In genomic region chr22:37629928-37630327, GRCh38 we compare ENCODE assay signal across 1 cellular context.
TF ChIP-seq lines count a peak whose summit lies in the region.

No MANE protein-coding gene starts in this region.

TF ChIP-seq in HepG2, 621 proteins besides CTCF, POLR2A, EP300 and RAD21:
- TF ChIP-seq GABPB1 (CRISPR knock-in tag; IDR thresholded peaks at IDR 0.05) (no peak), AGO2 (optimal IDR thresholded peaks at IDR 0.05; ENCODE audit: low read depth, low read length) (peak; percentile 54)
TF ChIP-seq in HepG2: peak in this region for 1.
